20 cellular contexts compared by ENCODE assay signal in the genomic region with DNA sequence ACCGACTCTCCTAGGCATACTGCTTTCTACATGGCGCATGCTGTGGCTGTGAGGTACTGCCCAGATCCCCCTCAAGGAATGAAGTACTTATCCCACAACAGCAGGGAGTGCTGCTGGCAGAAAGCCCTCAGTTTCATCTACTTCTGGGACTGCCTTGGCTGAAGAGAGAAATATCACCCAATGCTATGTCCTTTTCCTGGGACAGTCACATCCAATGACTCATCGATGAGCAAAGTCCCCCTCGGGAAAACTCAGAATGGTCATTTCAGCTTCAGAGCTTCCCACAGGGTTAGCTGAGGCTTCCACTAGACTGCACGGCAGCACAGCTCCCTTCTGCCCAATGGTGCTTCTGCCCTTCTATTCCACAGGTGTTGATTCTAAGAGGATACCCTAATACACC. TPM values are rescaled to one million over a fixed set of nuclear protein-coding genes. Genes with fewer than 3 reads are reported as not detected.
DNase-seq lines count a peak whose midpoint lies in the region; ATAC-seq and TF ChIP-seq lines count a peak whose summit lies in the region.
"Had no signal": no experiment of that assay in that cellular context is flagged by ENCODE, and none has a peak within 500 bp of the region (broad histone marks: within the 10 kb centered on the region; RNA-seq: fewer than 3 reads in every experiment).

No MANE protein-coding gene starts in this region.

- TF ChIP-seq RAD21 in liver (IDR thresholded peaks at IDR 0.05), result no peak

- TF ChIP-seq CTCF in adrenal gland (IDR thresholded peaks at IDR 0.05), result no peak
- TF ChIP-seq CTCF in liver (IDR thresholded peaks at IDR 0.05; ENCODE audit: low read depth, low read length, missing input control), result no peak
- no peak for TF ChIP-seq CTCF in gastrocnemius medialis (IDR thresholded peaks at IDR 0.05 in 4 of 5, conservative IDR thresholded peaks at IDR 0.05 in 1 of 5)

- no peaks in the 10 kb centered on the region for H3K36me3 Mint-ChIP-seq in activated CD4-positive, alpha-beta memory T cell treated with anti-CD3 and anti-CD28 coated beads, Interleukin-2, amount 10 ng/mL, durations not matched to agents 7 days and 5 days (ENCODE audit: low read depth)
- H3K36me3 Mint-ChIP-seq: activated naive CD8-positive, alpha-beta T cell treated with anti-CD3 and anti-CD28 coated beads, Interleukin-2, amount 10 ng/mL, durations not matched to agents 7 days and 5 days had no signal

- TF ChIP-seq POLR2A in adrenal gland (IDR thresholded peaks at IDR 0.05) (no peak), gastrocnemius medialis (IDR thresholded peaks at IDR 0.05) (no peak)

- CTCF ChIA-PET in activated CD4-positive, alpha-beta memory T cell treated with anti-CD3 and anti-CD28 coated beads, Interleukin-2, amount 10 ng/mL, durations not matched to agents 7 days and 5 days (lab: Charles Lee), result no interaction called here

- H3K9me3 ChIP-seq in adrenal gland (replicated peaks in 1 of 3), result no peaks in the 10 kb centered on the region
- H3K9me3 ChIP-seq in liver (ENCODE audit: control insufficient read depth in 4 of 4, low read length in 3 of 4), result no peaks in the 10 kb centered on the region
- no peaks in the 10 kb centered on the region for H3K9me3 ChIP-seq in gastrocnemius medialis
- H3K9me3 ChIP-seq in HAP-1, result peaks cover 2% of the 10 kb centered on the region; the same call in 1 of the 2 replicates
- H3K9me3 ChIP-seq: BLaER1, suprapubic skin had no signal

- no peaks in the 10 kb centered on the region for H3K27me3 ChIP-seq in adrenal gland
- H3K27me3 ChIP-seq in liver (ENCODE audit: control insufficient read depth in 4 of 4, insufficient read depth in 4 of 4, low read length in 3 of 4), result no peaks in the 10 kb centered on the region
- H3K27me3 ChIP-seq in gastrocnemius medialis, result no peaks in the 10 kb centered on the region
- H3K27me3 ChIP-seq in HAP-1 (ENCODE audit: low read depth), result no peaks in the 10 kb centered on the region
- H3K27me3 ChIP-seq: BLaER1, suprapubic skin had no signal

- peak; percentile 61 for DNase-seq in Daoy (ENCODE audit: low read depth)
- DNase-seq in HS-27A (ENCODE audit: low read depth), result peak; percentile 17
- DNase-seq in adrenal gland, result peak in 4 of 7 donors; percentile 19 to 30 (median 28)
- DNase-seq in gastrocnemius medialis, result no peak
- DNase-seq in iPS-NIHi11 (ENCODE audit: low spot score), result no peak
- DNase-seq in HAP-1 (ENCODE audit: low spot score in 2 of 2), result no peak
- no peak for DNase-seq in activated CD4-positive, alpha-beta memory T cell treated with anti-CD3 and anti-CD28 coated beads, Interleukin-2, amount 10 ng/mL, durations not matched to agents 7 days and 5 days
- DNase-seq: activated CD4-positive, alpha-beta T cell treated with anti-CD3 and anti-CD28 coated beads, Interleukin-2, amount 10 ng/mL, durations not matched to agents 24 days and 14 days; activated naive CD8-positive, alpha-beta T cell treated with anti-CD3 and anti-CD28 coated beads, Interleukin-2, amount 10 ng/mL, durations not matched to agents 7 days and 5 days; activated T-cell treated with anti-CD3 and anti-CD28 coated beads, Interleukin-2, amount 50 U/mL, for 4 hours; central memory CD4-positive, alpha-beta T cell; DND-41; effector memory CD4-positive, alpha-beta T cell; KG1; NCI-H1694; NCI-H446; stimulated activated CD4-positive, alpha-beta T cell treated with anti-CD3 and anti-CD28 coated beads, Interleukin-1b, Interleukin-23, amount 100 ng/mL, for 48 hours had no signal

- H3K27ac Mint-ChIP-seq in activated CD4-positive, alpha-beta memory T cell treated with anti-CD3 and anti-CD28 coated beads, Interleukin-2, amount 10 ng/mL, durations not matched to agents 7 days and 5 days, result no peak overlapping the region
- H3K27ac Mint-ChIP-seq: activated CD4-positive, alpha-beta T cell treated with anti-CD3 and anti-CD28 coated beads, Interleukin-2, amount 10 ng/mL, durations not matched to agents 24 days and 14 days; activated naive CD8-positive, alpha-beta T cell treated with anti-CD3 and anti-CD28 coated beads, Interleukin-2, amount 10 ng/mL, durations not matched to agents 7 days and 5 days had no signal

- no peak overlapping the region for H3K9ac ChIP-seq in liver (ENCODE audit: low read depth in 1 of 2, low read length in 2 of 2)
- H3K9ac ChIP-seq: BLaER1 had no signal

- H3K9me3 Mint-ChIP-seq in activated CD4-positive, alpha-beta memory T cell treated with anti-CD3 and anti-CD28 coated beads, Interleukin-2, amount 10 ng/mL, durations not matched to agents 7 days and 5 days, result no peaks in the 10 kb centered on the region
- H3K9me3 Mint-ChIP-seq: activated naive CD8-positive, alpha-beta T cell treated with anti-CD3 and anti-CD28 coated beads, Interleukin-2, amount 10 ng/mL, durations not matched to agents 7 days and 5 days; activated T-cell treated with anti-CD3 and anti-CD28 coated beads, Interleukin-2, amount 50 U/mL, for 4 hours had no signal

- peaks cover 19% of the 10 kb centered on the region for H3K27me3 Mint-ChIP-seq in activated CD4-positive, alpha-beta memory T cell treated with anti-CD3 and anti-CD28 coated beads, Interleukin-2, amount 10 ng/mL, durations not matched to agents 7 days and 5 days

- ATAC-seq in gastrocnemius medialis, result no peak
- ATAC-seq: activated T-cell treated with anti-CD3 and anti-CD28 coated beads, Interleukin-2, amount 50 U/mL, for 4 hours had no signal

- H3K4me1 Mint-ChIP-seq in activated CD4-positive, alpha-beta memory T cell treated with anti-CD3 and anti-CD28 coated beads, Interleukin-2, amount 10 ng/mL, durations not matched to agents 7 days and 5 days, result peaks cover 15% of the 10 kb centered on the region

- WGBS in adrenal gland, 4 donors, result 53 to 73% (median 69%) methylated on average over 4 to 5 of the region's 5 CpGs
- WGBS in liver, result 87% methylated on average over 5 of the region's 5 CpGs

- intact Hi-C loops in adrenal gland (cut with DNase I) (no loop called here), gastrocnemius medialis (cut with DNase I; ENCODE audit: low total_unique reads) (no loop called here)

- no peak overlapping the region for H3K27ac ChIP-seq in adrenal gland
- no peak overlapping the region for H3K27ac ChIP-seq in liver (ENCODE audit: low read depth in 1 of 2, low read length in 2 of 2)
- H3K27ac ChIP-seq in gastrocnemius medialis, result peak overlapping the region in 1 of 4 donors; percentile 19
- H3K27ac ChIP-seq: BLaER1, suprapubic skin had no signal

- H3K36me3 ChIP-seq in adrenal gland (replicated peaks in 1 of 2), result no peaks in the 10 kb centered on the region
- H3K36me3 ChIP-seq in liver (ENCODE audit: control insufficient read depth in 4 of 4, insufficient read depth in 3 of 4, low read depth in 1 of 4, low read length in 3 of 4), result no peaks in the 10 kb centered on the region
- H3K36me3 ChIP-seq in gastrocnemius medialis, result no peaks in the 10 kb centered on the region
- H3K36me3 ChIP-seq in HAP-1 (replicated peaks), result no peaks in the 10 kb centered on the region; the same call in 1 of the 2 replicates
- H3K36me3 ChIP-seq: BLaER1, suprapubic skin had no signal

- H3K4me1 ChIP-seq in adrenal gland (replicated peaks in 1 of 2) (peaks cover under 1 to 9% of the 10 kb centered on the region in 2 donors), liver (ENCODE audit: control insufficient read depth in 4 of 4, insufficient read depth in 4 of 4, low read length in 3 of 4) (peaks cover 0 to 8% (median 0%) of the 10 kb centered on the region in 4 donors), gastrocnemius medialis (peaks cover 9 to 12% of the 10 kb centered on the region in 2 donors), HAP-1 (peaks cover 6% of the 10 kb centered on the region)

- in situ Hi-C loops in gastrocnemius medialis (cut with MboI; ENCODE audit: low sequenced_read_pairs in 4 of 4), result loop anchor here in 2 of 4 donors (25.0 kb wide), 1 partner anchor 505 kb away; no protein-coding TSS in a partner anchor
- in situ Hi-C loops in HAP-1 (cut with MboI; ENCODE audit: low sequenced_read_pairs), result no loop called here

- POLR2A ChIA-PET in activated CD4-positive, alpha-beta memory T cell treated with anti-CD3 and anti-CD28 coated beads, Interleukin-2, amount 10 ng/mL, durations not matched to agents 7 days and 5 days (lab: Charles Lee), result no interaction called here

- H3K4me3 ChIP-seq in adrenal gland (no peak overlapping the region), liver (ENCODE audit: low read depth in 1 of 3, low read length in 3 of 3) (no peak overlapping the region), gastrocnemius medialis (no peak overlapping the region), HAP-1 (no peak overlapping the region)
- H3K4me3 ChIP-seq: BLaER1, suprapubic skin had no signal

- H3K4me3 Mint-ChIP-seq in activated CD4-positive, alpha-beta memory T cell treated with anti-CD3 and anti-CD28 coated beads, Interleukin-2, amount 10 ng/mL, durations not matched to agents 7 days and 5 days, result no peak overlapping the region
- H3K4me3 Mint-ChIP-seq: activated CD4-positive, alpha-beta T cell treated with anti-CD3 and anti-CD28 coated beads, Interleukin-2, amount 10 ng/mL, durations not matched to agents 24 days and 14 days; activated naive CD8-positive, alpha-beta T cell treated with anti-CD3 and anti-CD28 coated beads, Interleukin-2, amount 10 ng/mL, durations not matched to agents 7 days and 5 days; activated T-cell treated with anti-CD3 and anti-CD28 coated beads, Interleukin-2, amount 50 U/mL, for 4 hours had no signal

TF ChIP-seq in liver, 16 proteins besides CTCF, POLR2A, EP300 and RAD21:
- TF ChIP-seq NR2F2 (IDR thresholded peaks at IDR 0.05) (no peak), TAF1 (conservative IDR thresholded peaks at IDR 0.05) (no peak), YY1 (IDR thresholded peaks at IDR 0.05) (no peak), HNF4G (IDR thresholded peaks at IDR 0.05) (no peak), HNF4A (conservative IDR thresholded peaks at IDR 0.05) (peak in 1 of 2 donors; percentile 37), JUND (IDR thresholded peaks at IDR 0.05) (peak; percentile 29 to 49)
- TF ChIP-seq, protein P1, sequence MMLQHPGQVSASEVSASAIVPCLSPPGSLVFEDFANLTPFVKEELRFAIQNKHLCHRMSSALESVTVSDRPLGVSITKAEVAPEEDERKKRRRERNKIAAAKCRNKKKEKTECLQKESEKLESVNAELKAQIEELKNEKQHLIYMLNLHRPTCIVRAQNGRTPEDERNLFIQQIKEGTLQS (IDR thresholded peaks at IDR 0.05), result no peak
TF ChIP-seq in liver: peak in this region for 2.

RNA-seq across cellular contexts. Expression of a gene that starts 3.6 kb away (rescaled TPM):
- total RNA-seq in Daoy (2014; rRNA removed; shearing (Covaris generic)), result 77.4 and 83.2 TPM in 2 replicates
- total RNA-seq in adrenal gland, result 100 to 1,000 TPM in 1 of 8 donors, 10 to 100 TPM in 7; 33.9 to 168 (median 48.5) TPM
- 10 to 100 TPM; 13.2 to 39.4 (median 18.7) TPM for polyA plus RNA-seq in adrenal gland
- 10 to 100 TPM; 49.6 to 58.7 TPM for total RNA-seq in liver
- 10 to 100 TPM; 19.9 to 23.5 TPM for polyA plus RNA-seq in liver
- total RNA-seq in gastrocnemius medialis, result 10 to 100 TPM; 27.3 to 42.8 (median 37.4) TPM
- total RNA-seq in activated CD4-positive, alpha-beta memory T cell treated with anti-CD3 and anti-CD28 coated beads, Interleukin-2, amount 10 ng/mL, durations not matched to agents 7 days and 5 days, result 10 to 100 TPM; 44.0 to 46.6 TPM

Comparison
In these comparisons a context has a peak if more than half of its experiments do, and no peak if none do; other contexts are left out.
1. DNase-seq: peak in Daoy (single experiment), HS-27A (single experiment) and adrenal gland (4 of 7); none in gastrocnemius medialis (0 of 2), iPS-NIHi11 (single experiment), HAP-1 (0 of 2) and activated CD4-positive, alpha-beta memory T cell treated with anti-CD3 and anti-CD28 coated beads, Interleukin-2, amount 10 ng/mL, durations not matched to agents 7 days and 5 days (single experiment).